In genomic region chr12:22321620-22322019, GRCh38 we compare ENCODE assay signal across 10 cellular contexts. TPM values are rescaled to one million over a fixed set of nuclear protein-coding genes. Genes with fewer than 3 reads are reported as not detected.
DNase-seq lines count a peak whose midpoint lies in the region; ATAC-seq, FAIRE-seq and TF ChIP-seq lines count a peak whose summit lies in the region.
"Had no signal": no experiment of that assay in that cellular context is flagged by ENCODE, and none has a peak within 500 bp of the region (broad histone marks: within the 10 kb centered on the region; RNA-seq: fewer than 3 reads in every experiment).

No MANE protein-coding gene starts in this region.

- H3K4me3 Mint-ChIP-seq in T-cell = no peak overlapping the region

- no peak for TF ChIP-seq EP300 in gastroesophageal sphincter (IDR thresholded peaks at IDR 0.05)

- ATAC-seq in left cardiac atrium (peak in 1 of 2 donors; percentile 73), T-cell (replicated peaks in 1 of 4) (peak; percentile 65 to 76 (median 76)), gastroesophageal sphincter (peak; percentile 67), GM19455 (IDR thresholded peaks at IDR 0.05; ENCODE audit: unreplicated experiment) (no peak), GM19351 (IDR thresholded peaks at IDR 0.05; ENCODE audit: unreplicated experiment) (no peak)

- peaks cover 18 to 41% (median 23%) of the 10 kb centered on the region in 3 donors for H3K4me1 Mint-ChIP-seq in T-cell

- intact Hi-C loops in left cardiac atrium (cut with DNase I) = no loop called here

- no peak for TF ChIP-seq POLR2A in gastroesophageal sphincter (IDR thresholded peaks at IDR 0.05)

- H3K27me3 Mint-ChIP-seq in T-cell = no peaks in the 10 kb centered on the region

- DNase-seq in left cardiac atrium (peak; percentile 36), right atrium auricular region (ENCODE audit: low spot score) (no peak), T-cell (peak in 8 of 34 experiments; percentile 9 to 38 (median 14)), urothelium cell line (ENCODE audit: low spot score) (peak; percentile 23), inferior parietal cortex (ENCODE audit: extremely low spot score) (no peak)

- FAIRE-seq in urothelium cell line (lab: Jason Lieb, UNC) = no peak
- FAIRE-seq: islet of Langerhans had no signal

- no peak overlapping the region for H3K4me3 ChIP-seq in right atrium auricular region
- H3K4me3 ChIP-seq in gastroesophageal sphincter = no peak overlapping the region

- peak overlapping the region; percentile 44 to 55 for H3K27ac Mint-ChIP-seq in T-cell

- WGBS in gastroesophageal sphincter (ENCODE audit: low coverage in 1 of 2), 2 donors = 50 to 54% methylated on average over 1 to 2 of the region's 2 CpGs

- POLR2A ChIA-PET in T-cell (lab: Charles Lee) = interaction anchor here in 1 of 2 donors (0.5 kb wide), 1 partner anchor 87 kb away, joined by 3 read pairs; no protein-coding TSS in a partner anchor

- H3K9me3 Mint-ChIP-seq in T-cell = no peaks in the 10 kb centered on the region

- CTCF ChIA-PET in T-cell (lab: Charles Lee) = interaction anchor here in 1 of 2 donors (0.6 to 0.8 kb wide), 2 partner anchors 9 to 125 kb away, joined by 3 read pairs; no protein-coding TSS in a partner anchor

- H3K27ac ChIP-seq in right atrium auricular region = peak overlapping the region in 1 of 2 donors; percentile 45
- H3K27ac ChIP-seq in gastroesophageal sphincter = no peak overlapping the region
- H3K27ac ChIP-seq: KMS-11 had no signal

- H3K27me3 ChIP-seq in right atrium auricular region = no peaks in the 10 kb centered on the region
- no peaks in the 10 kb centered on the region for H3K27me3 ChIP-seq in gastroesophageal sphincter

- no peaks in the 10 kb centered on the region for H3K4me1 ChIP-seq in right atrium auricular region
- peaks cover 0 to 7% (median 0%) of the 10 kb centered on the region in 3 donors for H3K4me1 ChIP-seq in gastroesophageal sphincter

- H3K9me3 ChIP-seq in right atrium auricular region (no peaks in the 10 kb centered on the region), gastroesophageal sphincter (no peaks in the 10 kb centered on the region)

- no peaks in the 10 kb centered on the region for H3K36me3 ChIP-seq in right atrium auricular region
- no peaks in the 10 kb centered on the region for H3K36me3 ChIP-seq in gastroesophageal sphincter

- H3K36me3 Mint-ChIP-seq in T-cell = peaks cover 8% of the 10 kb centered on the region

- TF ChIP-seq CTCF in right atrium auricular region (IDR thresholded peaks at IDR 0.05) = no peak
- TF ChIP-seq CTCF in gastroesophageal sphincter (IDR thresholded peaks at IDR 0.05) = no peak

RNA-seq across cellular contexts. Expression of gene ST8SIA1, which starts 12.9 kb away (rescaled TPM):
- total RNA-seq in left cardiac atrium (1 to 10 TPM; 3.0 to 6.9 TPM), right atrium auricular region (1 to 10 TPM; 3.3 to 5.0 TPM), T-cell (10 to 100 TPM; 10.8 to 19.8 (median 15.2) TPM), gastroesophageal sphincter (10 to 100 TPM in 3 of 4 donors, 1 to 10 TPM in 1; 9.4 to 19.9 (median 14.3) TPM)

Comparison
In these comparisons a context has a peak if more than half of its experiments do, and no peak if none do; other contexts are left out.
1. DNase-seq: peak in left cardiac atrium (single experiment) and urothelium cell line (single experiment); none in right atrium auricular region (single experiment) and inferior parietal cortex (single experiment).
2. ATAC-seq: peak in T-cell (4 of 4) and gastroesophageal sphincter (single experiment); none in GM19455 (single experiment) and GM19351 (single experiment).